ENCODE assay signal across 8 cellular contexts in the genomic region with DNA sequence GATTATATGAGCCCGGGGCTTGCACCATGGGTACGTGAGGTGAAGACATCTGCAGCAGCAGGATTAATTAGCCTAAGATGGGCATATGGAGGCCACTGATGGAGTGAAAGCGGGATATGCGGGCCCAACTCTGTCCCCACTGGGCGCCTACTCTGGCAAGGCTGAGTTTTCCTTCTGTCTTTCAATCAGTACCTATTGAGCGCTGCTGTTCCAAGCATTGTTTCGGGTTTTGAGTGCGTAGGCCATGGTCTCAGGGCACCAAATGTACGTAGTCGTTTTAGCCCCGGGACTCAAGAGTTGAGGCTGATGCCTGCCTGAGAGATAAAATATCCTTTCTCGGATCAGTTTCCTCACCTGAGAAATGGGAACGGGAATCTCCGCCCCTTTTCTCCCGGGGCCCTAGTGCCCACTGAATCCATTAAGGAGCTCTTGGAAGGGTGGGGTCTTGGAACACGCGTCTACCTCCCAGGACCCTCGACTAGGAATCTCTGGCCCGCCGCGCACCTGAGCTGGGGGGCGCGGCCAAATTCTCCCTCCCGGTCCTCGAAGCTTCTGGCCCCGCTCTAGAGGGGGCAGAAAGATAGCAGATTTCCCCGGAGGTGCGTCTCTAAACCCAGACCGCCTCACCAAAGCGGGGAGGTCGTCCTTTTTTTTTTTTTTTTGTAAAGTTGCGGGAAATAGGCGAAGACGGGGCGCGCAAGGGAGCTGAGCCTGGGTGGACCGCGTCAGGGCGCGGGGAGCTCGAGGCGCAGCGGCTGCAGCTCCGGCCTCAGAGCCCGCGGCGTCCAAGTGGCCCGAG. TPM values are rescaled to one million over a fixed set of nuclear protein-coding genes. Genes with fewer than 3 reads are reported as not detected.
A peak's percentile ranks its signal among the peaks of the same experiment; 100 is the strongest.
DNase-seq lines count a peak whose midpoint lies in the region; ATAC-seq and TF ChIP-seq lines count a peak whose summit lies in the region.

No MANE protein-coding gene starts in this region.

- peaks cover 36% of the 10 kb centered on the region for H3K4me1 Mint-ChIP-seq in activated CD8-positive, alpha-beta T cell treated with anti-CD3 and anti-CD28 coated beads for 36 hours (ENCODE audit: low read depth)
- H3K4me1 Mint-ChIP-seq in stimulated activated memory B cell treated with anti-CD40 and anti-IgM and Interleukin-4, amounts not matched to agents 10 μg/mL and 1 μg/mL and 100 μg/mL, for 72 hours, result peaks cover 66% of the 10 kb centered on the region

- H3K9me3 Mint-ChIP-seq in activated CD8-positive, alpha-beta T cell treated with anti-CD3 and anti-CD28 coated beads for 36 hours, result no peaks in the 10 kb centered on the region
- H3K9me3 Mint-ChIP-seq in stimulated activated memory B cell treated with anti-CD40 and anti-IgM and Interleukin-4, amounts not matched to agents 10 μg/mL and 1 μg/mL and 100 μg/mL, for 72 hours, result no peaks in the 10 kb centered on the region

- H3K27ac Mint-ChIP-seq in activated CD8-positive, alpha-beta T cell treated with anti-CD3 and anti-CD28 coated beads for 36 hours, result no peak overlapping the region
- peak overlapping the region; percentile 78 for H3K27ac Mint-ChIP-seq in stimulated activated memory B cell treated with anti-CD40 and anti-IgM and Interleukin-4, amounts not matched to agents 10 μg/mL and 1 μg/mL and 100 μg/mL, for 72 hours

- no peaks in the 10 kb centered on the region for H3K36me3 ChIP-seq in iPS-15b (ENCODE audit: control insufficient read depth, insufficient read depth, low read length)

- H3K36me3 Mint-ChIP-seq in activated CD8-positive, alpha-beta T cell treated with anti-CD3 and anti-CD28 coated beads for 36 hours (ENCODE audit: low read depth), result no peaks in the 10 kb centered on the region
- peaks cover 13% of the 10 kb centered on the region for H3K36me3 Mint-ChIP-seq in stimulated activated memory B cell treated with anti-CD40 and anti-IgM and Interleukin-4, amounts not matched to agents 10 μg/mL and 1 μg/mL and 100 μg/mL, for 72 hours

- peaks cover 39% of the 10 kb centered on the region for H3K27me3 Mint-ChIP-seq in activated CD8-positive, alpha-beta T cell treated with anti-CD3 and anti-CD28 coated beads for 36 hours
- no peaks in the 10 kb centered on the region for H3K27me3 Mint-ChIP-seq in stimulated activated memory B cell treated with anti-CD40 and anti-IgM and Interleukin-4, amounts not matched to agents 10 μg/mL and 1 μg/mL and 100 μg/mL, for 72 hours

- DNase-seq in HL-60 (ENCODE audit: low read depth in 1 of 2, low spot score in 1 of 2) (no peak), HK-2 (ENCODE audit: unreplicated experiment) (no peak)
- DNase-seq in activated CD8-positive, alpha-beta T cell treated with anti-CD3 and anti-CD28 coated beads for 36 hours, result no peak

- POLR2A ChIA-PET in activated CD8-positive, alpha-beta T cell treated with anti-CD3 and anti-CD28 coated beads for 36 hours (lab: Charles Lee), result interaction anchor here (1.3 to 11.4 kb wide), 3 partner anchors 11 to 20 kb away, joined by 4 to 87 read pairs (median 7); no protein-coding TSS in a partner anchor

- H3K27ac ChIP-seq in HL-60 (replicated peaks), result peak overlapping the region; percentile 92; the same call in 1 of the 2 replicates

- H3K4me3 Mint-ChIP-seq in activated CD8-positive, alpha-beta T cell treated with anti-CD3 and anti-CD28 coated beads for 36 hours, result peak overlapping the region; percentile 50
- H3K4me3 Mint-ChIP-seq in stimulated activated memory B cell treated with anti-CD40 and anti-IgM and Interleukin-4, amounts not matched to agents 10 μg/mL and 1 μg/mL and 100 μg/mL, for 72 hours, result peak overlapping the region; percentile 92

- CTCF ChIA-PET in activated CD8-positive, alpha-beta T cell treated with anti-CD3 and anti-CD28 coated beads for 36 hours (lab: Charles Lee), result interaction anchor here (1.1 to 3.1 kb wide), 5 partner anchors 11 to 118 kb away, joined by 4 to 31 read pairs (median 8); no protein-coding TSS in a partner anchor

- H3K9me3 ChIP-seq in iPS-15b (ENCODE audit: control insufficient read depth, insufficient read depth, low read length), result no peaks in the 10 kb centered on the region

- H3K27me3 ChIP-seq in HL-60 (ENCODE audit: insufficient read depth, poor library complexity, severe bottlenecking) (no peaks in the 10 kb centered on the region), iPS-15b (ENCODE audit: control insufficient read depth, insufficient read depth, low read length) (peaks cover 35% of the 10 kb centered on the region)

- H3K4me3 ChIP-seq in HL-60 (replicated peaks; ENCODE audit: insufficient read depth, low read length) (peak overlapping the region; percentile 63), iPS-15b (ENCODE audit: low read depth, low read length) (peak overlapping the region; percentile 70)

- no peak overlapping the region for H3K9ac ChIP-seq in iPS-15b (ENCODE audit: low read depth, low read length)

- TF ChIP-seq CTCF in HL-60 (IDR thresholded peaks at IDR 0.05; ENCODE audit: insufficient read depth, low read length), result no peak
- TF ChIP-seq CTCF in activated CD8-positive, alpha-beta T cell treated with anti-CD3 and anti-CD28 coated beads for 36 hours (IDR thresholded peaks at IDR 0.05), result no peak

- H3K4me1 ChIP-seq in iPS-15b (ENCODE audit: control insufficient read depth, insufficient read depth, low read length), result peaks cover 25% of the 10 kb centered on the region

- intact Hi-C loops in activated CD8-positive, alpha-beta T cell treated with anti-CD3 and anti-CD28 coated beads for 36 hours (cut with micrococcal nuclease), result no loop called here

- no peak for ATAC-seq in activated CD8-positive, alpha-beta T cell treated with anti-CD3 and anti-CD28 coated beads for 36 hours
- no peak for ATAC-seq in stimulated activated memory B cell treated with anti-CD40 and anti-IgM and Interleukin-4, amounts not matched to agents 10 μg/mL and 1 μg/mL and 100 μg/mL, for 72 hours
- no peak for ATAC-seq in HG02759 (IDR thresholded peaks at IDR 0.05; ENCODE audit: unreplicated experiment)
- ATAC-seq in HG02885 (IDR thresholded peaks at IDR 0.05; ENCODE audit: poor library complexity, unreplicated experiment), result no peak
- ATAC-seq in GM18858 (IDR thresholded peaks at IDR 0.05; ENCODE audit: unreplicated experiment), result no peak

RNA-seq across cellular contexts. Expression of gene CXXC5, which starts 0.5 kb away (rescaled TPM):
- total RNA-seq in activated CD8-positive, alpha-beta T cell treated with anti-CD3 and anti-CD28 coated beads for 36 hours, result 1 to 10 TPM; 3.5 to 4.3 TPM
